Comparison of ENCODE assay signal across 11 cellular contexts in the genomic region with DNA sequence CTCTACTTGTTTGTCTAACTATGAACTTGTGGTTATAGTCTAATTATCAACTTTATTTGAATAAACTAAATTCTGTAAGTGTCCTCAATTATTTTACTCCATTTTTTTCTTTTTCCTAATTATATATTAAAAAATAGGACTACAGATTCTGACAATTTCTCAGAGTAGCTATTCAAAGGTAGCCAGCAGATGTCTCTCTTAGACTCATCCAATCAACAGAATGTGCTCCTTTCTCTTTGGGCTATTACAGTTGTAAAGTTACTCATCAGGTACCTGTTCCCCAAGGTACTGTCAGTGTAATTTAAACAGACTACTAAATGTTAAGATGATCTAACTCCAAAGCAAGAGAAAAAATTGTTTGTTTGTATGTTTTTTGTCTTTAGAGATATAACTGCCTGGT.
DNase-seq lines count a peak whose midpoint lies in the region; ATAC-seq, FAIRE-seq and TF ChIP-seq lines count a peak whose summit lies in the region.
"Had no signal": no experiment of that assay in that cellular context is flagged by ENCODE, and none has a peak within 500 bp of the region (broad histone marks: within the 10 kb centered on the region; RNA-seq: fewer than 3 reads in every experiment).

No MANE protein-coding gene starts in this region.

- no peak overlapping the region for H3K4me2 ChIP-seq in GM12878 (ENCODE audit: control insufficient read depth, insufficient read depth)

- peak; percentile 25 for TF ChIP-seq CTCF in D721Med (IDR thresholded peaks at IDR 0.05; ENCODE audit: insufficient read depth, missing control alignments)
- TF ChIP-seq CTCF in GM12878 (IDR thresholded peaks at IDR 0.05 in 2 of 3, conservative IDR thresholded peaks at IDR 0.05 in 1 of 3; ENCODE audit: control insufficient read depth in 2 of 3, extremely low read depth in 1 of 3, insufficient read depth in 1 of 3, low read depth in 3 of 3, low read length in 3 of 3), result no peak; a peak in 1 of 6 replicates
- TF ChIP-seq CTCF in liver (IDR thresholded peaks at IDR 0.05; ENCODE audit: low read depth, low read length, missing input control), result no peak

- no peaks in the 10 kb centered on the region for H3K27me3 ChIP-seq in GM12878 (replicated peaks in 1 of 2; ENCODE audit: control insufficient read depth in 2 of 2, insufficient read depth in 2 of 2, low read length in 1 of 2)
- H3K27me3 ChIP-seq in liver (ENCODE audit: control insufficient read depth in 4 of 4, insufficient read depth in 4 of 4, low read length in 3 of 4), result peaks cover 0 to 2% (median 0%) of the 10 kb centered on the region in 4 donors

- no peak overlapping the region for H3K9ac ChIP-seq in GM12878 (ENCODE audit: control insufficient read depth, insufficient read depth, low read length)
- H3K9ac ChIP-seq in liver (ENCODE audit: low read depth in 1 of 2, low read length in 2 of 2), result no peak overlapping the region

- intact Hi-C loops in GM12878 (cut with micrococcal nuclease; ENCODE audit: unreplicated experiment), result no loop called here

- no peaks in the 10 kb centered on the region for H3K9me3 ChIP-seq in GM12878 (replicated peaks; ENCODE audit: control insufficient read depth, insufficient read depth, low read length)
- H3K9me3 ChIP-seq in liver (ENCODE audit: control insufficient read depth in 4 of 4, low read length in 3 of 4), result no peaks in the 10 kb centered on the region

- TF ChIP-seq EP300 in Ishikawa (IDR thresholded peaks at IDR 0.05; ENCODE audit: borderline replicate concordance) (no peak), GM12878 (IDR thresholded peaks at IDR 0.05; ENCODE audit: borderline replicate concordance in 1 of 2, control insufficient read depth in 1 of 2, low read depth in 2 of 2, low read length in 2 of 2) (no peak)

- no TSS peak for BruUV-seq in GM12878 (replicated peaks; lab: Mats Ljungman, UMichigan)

- no peaks in the 10 kb centered on the region for H4K20me1 ChIP-seq in GM12878 (ENCODE audit: control insufficient read depth, insufficient read depth)

- TF ChIP-seq POLR2A in GM12878 (IDR thresholded peaks at IDR 0.05; ENCODE audit: low read depth, low read length), result no peak

- no peak overlapping the region for H3K27ac ChIP-seq in GM12878 (ENCODE audit: control insufficient read depth, insufficient read depth)
- H3K27ac ChIP-seq in liver (ENCODE audit: low read depth in 1 of 2, low read length in 2 of 2), result no peak overlapping the region

- TF ChIP-seq RAD21 in Ishikawa (IDR thresholded peaks at IDR 0.05; ENCODE audit: low read depth) (peak; percentile 39; the same call in 1 of the 2 replicates), GM12878 (IDR thresholded peaks at IDR 0.05; ENCODE audit: insufficient read depth, low read depth, low read length) (0 out of 2 replicates have a peak, but pooled peaks have one; percentile 20), liver (IDR thresholded peaks at IDR 0.05) (peak; percentile 28)

- DNase-seq in D721Med (ENCODE audit: insufficient read length, low spot score) (no peak), GM12878 (ENCODE audit: low read depth, low spot score) (no peak), kidney glomerular epithelial cell (lab: John Stamatoyannopoulos, UW) (no peak), NCI-H510A (lab: John Stamatoyannopoulos, UW) (no peak)
- DNase-seq: activated effector memory CD4-positive, alpha-beta T cell treated with Interleukin-2 at 50 U/mL for 16 hours; NCI-H82; retina had no signal

- in situ Hi-C loops in GM12878 (cut with MboI), result no loop called here

- RAD21 ChIA-PET in GM12878 (lab: Charles Lee; ENCODE audit: unreplicated experiment), result no interaction called here

- no peaks in the 10 kb centered on the region for H3K79me2 ChIP-seq in GM12878 (ENCODE audit: control insufficient read depth, insufficient read depth, low read length)

- H3K36me3 ChIP-seq in GM12878 (ENCODE audit: control insufficient read depth in 2 of 2, insufficient read depth in 2 of 2, low read length in 1 of 2) (no peaks in the 10 kb centered on the region), liver (ENCODE audit: control insufficient read depth in 4 of 4, insufficient read depth in 3 of 4, low read depth in 1 of 4, low read length in 3 of 4) (no peaks in the 10 kb centered on the region)

- CTCF ChIA-PET in GM12878 (lab: Yijun Ruan, JAX), result interaction anchor here (1.3 kb wide), 1 partner anchor 10 kb away, joined by 4 read pairs; no protein-coding TSS in a partner anchor

- SMC1A ChIA-PET in GM12878 (lab: Charles Lee; ENCODE audit: uncharacterized antibody, unreplicated experiment), result no interaction called here

- 0 out of 3 replicates have a peak, but pooled peaks have one; percentile 24 for ATAC-seq in GM12878
- ATAC-seq in HG03175 (IDR thresholded peaks at IDR 0.05; ENCODE audit: unreplicated experiment), result no peak
- no peak for ATAC-seq in GM19467 (IDR thresholded peaks at IDR 0.05; ENCODE audit: unreplicated experiment)

- POLR2A ChIA-PET in GM12878 (lab: Charles Lee), result no interaction called here

- FAIRE-seq in D721Med (lab: Jason Lieb, UNC) (peak; percentile 25), GM12878 (lab: Jason Lieb, UNC) (no peak)

- H3K4me3 ChIP-seq in GM12878 (no peak overlapping the region), liver (ENCODE audit: low read depth in 1 of 3, low read length in 3 of 3) (no peak overlapping the region)

- no peak overlapping the region for H2AFZ ChIP-seq in GM12878 (ENCODE audit: control insufficient read depth, low read depth, low read length)

- no peaks in the 10 kb centered on the region for H3K4me1 ChIP-seq in GM12878 (ENCODE audit: control insufficient read depth, insufficient read depth, low read length)
- H3K4me1 ChIP-seq in liver (ENCODE audit: control insufficient read depth in 4 of 4, insufficient read depth in 4 of 4, low read length in 3 of 4), result no peaks in the 10 kb centered on the region

TF ChIP-seq in Ishikawa, 13 proteins besides CTCF, POLR2A, EP300 and RAD21 (continues in another document):
- TF ChIP-seq, protein P1, sequence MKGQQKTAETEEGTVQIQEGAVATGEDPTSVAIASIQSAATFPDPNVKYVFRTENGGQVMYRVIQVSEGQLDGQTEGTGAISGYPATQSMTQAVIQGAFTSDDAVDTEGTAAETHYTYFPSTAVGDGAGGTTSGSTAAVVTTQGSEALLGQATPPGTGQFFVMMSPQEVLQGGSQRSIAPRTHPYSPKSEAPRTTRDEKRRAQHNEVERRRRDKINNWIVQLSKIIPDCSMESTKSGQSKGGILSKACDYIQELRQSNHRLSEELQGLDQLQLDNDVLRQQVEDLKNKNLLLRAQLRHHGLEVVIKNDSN (IDR thresholded peaks at IDR 0.05), result no peak
- TF ChIP-seq CEBPB (IDR thresholded peaks at IDR 0.05), result no peak
- no peak for TF ChIP-seq NFIC (IDR thresholded peaks at IDR 0.05)
- no peak for TF ChIP-seq FOXM1 (IDR thresholded peaks at IDR 0.05; ENCODE audit: borderline replicate concordance, low read depth)

TF ChIP-seq in GM12878, 131 proteins besides CTCF, POLR2A, EP300 and RAD21 (continues in another document):
- TF ChIP-seq ZZZ3 (IDR thresholded peaks at IDR 0.05; ENCODE audit: control insufficient read depth, insufficient read length, low read depth), result no peak
- TF ChIP-seq, protein P2, sequence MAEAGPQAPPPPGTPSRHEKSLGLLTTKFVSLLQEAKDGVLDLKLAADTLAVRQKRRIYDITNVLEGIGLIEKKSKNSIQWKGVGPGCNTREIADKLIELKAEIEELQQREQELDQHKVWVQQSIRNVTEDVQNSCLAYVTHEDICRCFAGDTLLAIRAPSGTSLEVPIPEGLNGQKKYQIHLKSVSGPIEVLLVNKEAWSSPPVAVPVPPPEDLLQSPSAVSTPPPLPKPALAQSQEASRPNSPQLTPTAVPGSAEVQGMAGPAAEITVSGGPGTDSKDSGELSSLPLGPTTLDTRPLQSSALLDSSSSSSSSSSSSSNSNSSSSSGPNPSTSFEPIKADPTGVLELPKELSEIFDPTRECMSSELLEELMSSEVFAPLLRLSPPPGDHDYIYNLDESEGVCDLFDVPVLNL (IDR thresholded peaks at IDR 0.05; ENCODE audit: low read depth, low read length), result no peak
- no peak for TF ChIP-seq SP1 (IDR thresholded peaks at IDR 0.05; ENCODE audit: low read depth, low read length)
- TF ChIP-seq RAD51 (IDR thresholded peaks at IDR 0.05), result no peak
- TF ChIP-seq CHD1 (IDR thresholded peaks at IDR 0.05; ENCODE audit: low read depth, low read length), result no peak

TF ChIP-seq in liver, 16 proteins besides CTCF, POLR2A, EP300 and RAD21 (continues in another document):
- no peak for TF ChIP-seq FOXA1 (IDR thresholded peaks at IDR 0.05)
- TF ChIP-seq, protein P3, sequence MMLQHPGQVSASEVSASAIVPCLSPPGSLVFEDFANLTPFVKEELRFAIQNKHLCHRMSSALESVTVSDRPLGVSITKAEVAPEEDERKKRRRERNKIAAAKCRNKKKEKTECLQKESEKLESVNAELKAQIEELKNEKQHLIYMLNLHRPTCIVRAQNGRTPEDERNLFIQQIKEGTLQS (IDR thresholded peaks at IDR 0.05), result no peak
- no peak for TF ChIP-seq HNF4G (IDR thresholded peaks at IDR 0.05)
- no peak for TF ChIP-seq JUND (IDR thresholded peaks at IDR 0.05)
- TF ChIP-seq HNF4A (conservative IDR thresholded peaks at IDR 0.05), result no peak
- no peak for TF ChIP-seq RXRA (IDR thresholded peaks at IDR 0.05)
- TF ChIP-seq EGR1 (IDR thresholded peaks at IDR 0.05; ENCODE audit: low read depth in 2 of 2), result no peak
- TF ChIP-seq, protein P4, sequence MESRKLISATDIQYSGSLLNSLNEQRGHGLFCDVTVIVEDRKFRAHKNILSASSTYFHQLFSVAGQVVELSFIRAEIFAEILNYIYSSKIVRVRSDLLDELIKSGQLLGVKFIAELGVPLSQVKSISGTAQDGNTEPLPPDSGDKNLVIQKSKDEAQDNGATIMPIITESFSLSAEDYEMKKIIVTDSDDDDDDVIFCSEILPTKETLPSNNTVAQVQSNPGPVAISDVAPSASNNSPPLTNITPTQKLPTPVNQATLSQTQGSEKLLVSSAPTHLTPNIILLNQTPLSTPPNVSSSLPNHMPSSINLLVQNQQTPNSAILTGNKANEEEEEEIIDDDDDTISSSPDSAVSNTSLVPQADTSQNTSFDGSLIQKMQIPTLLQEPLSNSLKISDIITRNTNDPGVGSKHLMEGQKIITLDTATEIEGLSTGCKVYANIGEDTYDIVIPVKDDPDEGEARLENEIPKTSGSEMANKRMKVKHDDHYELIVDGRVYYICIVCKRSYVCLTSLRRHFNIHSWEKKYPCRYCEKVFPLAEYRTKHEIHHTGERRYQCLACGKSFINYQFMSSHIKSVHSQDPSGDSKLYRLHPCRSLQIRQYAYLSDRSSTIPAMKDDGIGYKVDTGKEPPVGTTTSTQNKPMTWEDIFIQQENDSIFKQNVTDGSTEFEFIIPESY (IDR thresholded peaks at IDR 0.05), result no peak
- TF ChIP-seq SP1 (IDR thresholded peaks at IDR 0.05), result no peak
- no peak for TF ChIP-seq NR2F2 (IDR thresholded peaks at IDR 0.05)
- no peak for TF ChIP-seq YY1 (IDR thresholded peaks at IDR 0.05)
- TF ChIP-seq GABPA (IDR thresholded peaks at IDR 0.05 in 1 of 2, conservative IDR thresholded peaks at IDR 0.05 in 1 of 2), result no peak
